ENCODE assay signal across 24 cellular contexts in genomic region chr16:6722786-6723185, GRCh38.
"Had no signal": no experiment of that assay in that cellular context is flagged by ENCODE, and none has a peak within 500 bp of the region (broad histone marks: within the 10 kb centered on the region; RNA-seq: fewer than 3 reads in every experiment).

No MANE protein-coding gene starts in this region.

- H3K4me1 ChIP-seq: stomach, suprapubic skin, testis, tibial artery, tibial nerve, transverse colon, upper lobe of left lung, upper lobe of right lung, uterus, vagina had no signal

- H3K9me3 ChIP-seq: suprapubic skin, testis, thoracic aorta, thyroid gland, transverse colon, upper lobe of left lung, upper lobe of right lung, uterus, vagina had no signal

- DNase-seq: stimulated activated CD4-positive, alpha-beta T cell treated with anti-CD3 and anti-CD28 coated beads, Interleukin-2, amount 100 ng/mL, for 48 hours; stimulated activated CD4-positive, alpha-beta T cell treated with anti-CD3 and anti-CD28 coated beads, Interleukin-4, amount 100 ng/mL, for 1 hour; stimulated activated CD4-positive, alpha-beta T cell treated with anti-CD3 and anti-CD28 coated beads, Interleukin-4, amount 100 ng/mL, for 24 hours; stimulated activated CD4-positive, alpha-beta T cell treated with anti-CD3 and anti-CD28 coated beads, Interleukin-4, amount 100 ng/mL, for 4 hours; stimulated activated CD8-positive, alpha-beta memory T cell treated with anti-CD3 and anti-CD28 coated beads, Interleukin-4, amount 100 ng/mL, for 48 hours; stimulated activated naive B cell treated with anti-CD40 and anti-IgM and Interleukin-4, amounts not matched to agents 10 μg/mL and 1 μg/mL and 100 μg/mL, for 72 hours; stimulated activated naive CD4-positive, alpha-beta T cell; stimulated activated naive CD4-positive, alpha-beta T cell treated with Interleukin-2 at 50 U/mL for 16 hours; stimulated activated naive CD8-positive, alpha-beta T cell treated with anti-CD3 and anti-CD28 coated beads, Interleukin-15, amount 100 ng/mL, for 72 hours; stimulated activated naive CD8-positive, alpha-beta T cell treated with anti-CD3 and anti-CD28 coated beads, Interleukin-15, Interleukin-2, amounts not matched to agents 100 U/mL and 50 U/mL, for 24 hours; stomach; substantia nigra; testis; thyroid gland; tibial artery; transverse colon; trophoblast cell; upper lobe of left lung; upper lobe of right lung; uterus had no signal

- H3K4me3 ChIP-seq: stomach, suprapubic skin, testis, thoracic aorta, thyroid gland, tibial artery, tibial nerve, transverse colon, upper lobe of left lung, upper lobe of right lung, uterus, vagina had no signal

- H3K27me3 ChIP-seq: stomach, suprapubic skin, testis, thyroid gland, tibial artery, tibial nerve, transverse colon, upper lobe of left lung, upper lobe of right lung, uterus, vagina had no signal

- H3K36me3 ChIP-seq: stomach, suprapubic skin, thoracic aorta, thyroid gland, tibial artery, tibial nerve, transverse colon, upper lobe of left lung, upper lobe of right lung, uterus, vagina had no signal

- H3K27ac ChIP-seq: stomach, suprapubic skin, testis, thoracic aorta, thyroid gland, tibial artery, tibial nerve, transverse colon, upper lobe of left lung, upper lobe of right lung, uterus, vagina had no signal
